7 cellular contexts compared by ENCODE assay signal in the genomic region with DNA sequence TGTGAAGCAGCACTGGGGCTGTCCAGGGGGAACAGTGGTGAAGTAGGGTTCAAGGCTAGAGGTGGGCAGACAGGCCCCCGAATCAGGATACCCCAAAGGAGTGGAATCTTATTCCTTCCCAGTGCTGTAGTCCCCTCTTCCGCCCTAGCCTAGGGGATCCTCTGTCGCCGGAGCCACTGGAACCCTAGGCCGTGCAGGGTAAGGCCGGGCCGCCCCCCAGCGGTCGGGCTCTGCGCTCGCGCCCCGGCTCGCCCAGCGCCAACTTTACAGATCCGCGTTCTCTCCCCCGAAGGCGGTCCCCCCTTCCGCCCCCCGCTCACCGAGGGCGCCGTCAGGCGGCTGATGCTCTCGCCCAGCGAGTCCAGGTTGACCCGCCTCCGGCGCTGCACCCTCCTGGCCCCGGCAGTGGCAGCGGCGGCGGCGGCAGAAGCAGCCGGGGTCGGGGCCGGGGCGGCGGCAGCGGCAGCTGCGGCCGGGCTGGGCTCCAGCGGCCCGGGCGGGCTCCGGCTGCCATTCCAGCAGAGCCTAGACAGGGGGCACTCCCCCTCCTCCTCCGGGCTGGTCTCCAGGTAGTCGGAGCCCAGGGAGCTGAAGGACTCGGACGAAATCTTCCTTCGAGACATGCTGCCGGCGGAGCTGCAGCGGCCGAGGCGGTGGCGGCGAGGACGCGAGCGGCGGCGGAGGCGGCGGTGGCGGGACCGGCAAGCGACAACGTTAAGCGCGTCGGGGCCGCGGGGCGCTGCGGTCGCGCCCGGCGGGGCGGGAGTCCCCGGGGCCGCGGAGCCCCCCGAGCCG. TPM values are rescaled to one million over a fixed set of nuclear protein-coding genes. Genes with fewer than 3 reads are reported as not detected.
DNase-seq lines count a peak whose midpoint lies in the region; ATAC-seq and TF ChIP-seq lines count a peak whose summit lies in the region.

No MANE protein-coding gene starts in this region.

- no peak overlapping the region for H2BK5ac ChIP-seq in mesenchymal stem cell (ENCODE audit: low read depth, low read length, poor library complexity, severe bottlenecking)

- DNase-seq in G401 (ENCODE audit: low spot score): peak; percentile 62
- peak; percentile 53 to 70 for DNase-seq in SJCRH30
- DNase-seq in endodermal cell: peak; percentile 92
- DNase-seq in mesenchymal stem cell: peak; percentile 54
- DNase-seq in type B pancreatic cell (ENCODE audit: extremely low spot score, unreplicated experiment): peak; percentile 77

- in situ Hi-C loops in G401 (cut with HindIII; ENCODE audit: low sequenced_read_pairs): no loop called here

- H2AFZ ChIP-seq in mesenchymal stem cell (ENCODE audit: low read depth, low read length): peak overlapping the region; percentile 77

- H3K9me3 ChIP-seq in SJCRH30 (replicated peaks) (no peaks in the 10 kb centered on the region), endodermal cell (ENCODE audit: control insufficient read depth, low read length) (no peaks in the 10 kb centered on the region), mesenchymal stem cell (ENCODE audit: control insufficient read depth, low read length) (no peaks in the 10 kb centered on the region)

- no peaks in the 10 kb centered on the region for H3K4me1 ChIP-seq in SJCRH30
- no peaks in the 10 kb centered on the region for H3K4me1 ChIP-seq in endodermal cell (ENCODE audit: control insufficient read depth, insufficient read depth, low read length)
- peaks cover 19% of the 10 kb centered on the region for H3K4me1 ChIP-seq in mesenchymal stem cell (ENCODE audit: control insufficient read depth, insufficient read depth, low read depth, low read length)

- H3K9ac ChIP-seq in endodermal cell (ENCODE audit: extremely low read depth, low read length, poor library complexity, severe bottlenecking) (no peak overlapping the region), mesenchymal stem cell (ENCODE audit: low read length) (peak overlapping the region; percentile 75)

- H3K27ac Mint-ChIP-seq in endodermal cell (no peak overlapping the region), type B pancreatic cell (peak overlapping the region; percentile 39)

- H3K27ac ChIP-seq in SJCRH30 (no peak overlapping the region), endodermal cell (ENCODE audit: low read depth, low read length) (no peak overlapping the region), mesenchymal stem cell (ENCODE audit: low read length, poor library complexity, severe bottlenecking) (no peak overlapping the region)

- H3K4me3 ChIP-seq in SJCRH30: peak overlapping the region; percentile 56
- H3K4me3 ChIP-seq in endodermal cell (ENCODE audit: low read length): peak overlapping the region; percentile 74
- peak overlapping the region; percentile 67 to 81 for H3K4me3 ChIP-seq in mesenchymal stem cell (ENCODE audit: insufficient read depth in 1 of 2, low read depth in 1 of 2, low read length in 2 of 2)

- peak; percentile 90 for TF ChIP-seq CTCF in endodermal cell (conservative IDR thresholded peaks at IDR 0.05)
- TF ChIP-seq CTCF in type B pancreatic cell (conservative IDR thresholded peaks at IDR 0.05): peak; percentile 82

- H3K18ac ChIP-seq in mesenchymal stem cell (ENCODE audit: low read depth in 1 of 2, low read length in 2 of 2): peak overlapping the region; percentile 83 to 87

- 0 out of 2 replicates have a peak, but pooled peaks cover 4% of the 10 kb centered on the region for H3K27me3 ChIP-seq in SJCRH30
- peaks cover 53% of the 10 kb centered on the region for H3K27me3 ChIP-seq in endodermal cell (ENCODE audit: control insufficient read depth, insufficient read depth, low read length, poor library complexity, severe bottlenecking)
- H3K27me3 ChIP-seq in mesenchymal stem cell (ENCODE audit: control insufficient read depth in 1 of 2, insufficient read depth in 1 of 2, low read length in 2 of 2): peaks cover 0 to 14% of the 10 kb centered on the region in 2 experiments

- H3K36me3 Mint-ChIP-seq in endodermal cell (ENCODE audit: low read depth) (no peaks in the 10 kb centered on the region), type B pancreatic cell (no peaks in the 10 kb centered on the region)

- H3K4ac ChIP-seq in mesenchymal stem cell (ENCODE audit: low read depth in 1 of 2, low read length in 2 of 2): peak overlapping the region in 1 of 2 experiments; percentile 67

- H3K79me1 ChIP-seq in mesenchymal stem cell (replicated peaks; ENCODE audit: low read length, poor library complexity, severe bottlenecking): no peaks in the 10 kb centered on the region

- peak overlapping the region; percentile 89 for H2BK120ac ChIP-seq in mesenchymal stem cell (ENCODE audit: low read depth, low read length)

- H3K27me3 Mint-ChIP-seq in endodermal cell (ENCODE audit: insufficient read depth) (peaks cover 45% of the 10 kb centered on the region), type B pancreatic cell (peaks cover 48% of the 10 kb centered on the region)

- ATAC-seq in GM19468 (IDR thresholded peaks at IDR 0.05; ENCODE audit: extremely low read depth, unreplicated experiment) (peak; percentile 64), HG03558 (IDR thresholded peaks at IDR 0.05; ENCODE audit: extremely low read depth, unreplicated experiment) (peak; percentile 47)

- peak overlapping the region; percentile 77 to 89 for H2BK12ac ChIP-seq in mesenchymal stem cell (ENCODE audit: low read length in 2 of 2)

- H2BK15ac ChIP-seq in mesenchymal stem cell (ENCODE audit: low read depth, poor library complexity, severe bottlenecking): peak overlapping the region; percentile 90

- H3K36me3 ChIP-seq in SJCRH30 (no peaks in the 10 kb centered on the region), endodermal cell (ENCODE audit: control insufficient read depth, insufficient read depth, low read length) (no peaks in the 10 kb centered on the region), mesenchymal stem cell (ENCODE audit: control insufficient read depth in 1 of 2, insufficient read depth in 2 of 2, low read depth in 1 of 2, low read length in 2 of 2) (no peaks in the 10 kb centered on the region)

- peak overlapping the region in 1 of 2 experiments; percentile 80 for H3K23ac ChIP-seq in mesenchymal stem cell (ENCODE audit: low read length in 2 of 2)

- H2AK5ac ChIP-seq in mesenchymal stem cell (ENCODE audit: low read length, severe bottlenecking): no peak overlapping the region

- H3K14ac ChIP-seq in mesenchymal stem cell (ENCODE audit: low read length in 2 of 2): no peak overlapping the region

- peak overlapping the region; percentile 80 for H3K4me2 ChIP-seq in mesenchymal stem cell (ENCODE audit: low read length, poor library complexity, severe bottlenecking)

- H3K9me3 Mint-ChIP-seq in endodermal cell (no peaks in the 10 kb centered on the region), type B pancreatic cell (no peaks in the 10 kb centered on the region)

- WGBS in endodermal cell (ENCODE audit: insufficient coverage in 1 of 2, insufficient read length in 1 of 2), 2 experiments: 0 to 2% methylated on average over 11 to 87 of the region's 87 CpGs
- WGBS in mesenchymal stem cell: under 1% methylated on average over 48 of the region's 87 CpGs

- peak overlapping the region; percentile 85 for H4K8ac ChIP-seq in mesenchymal stem cell (ENCODE audit: low read length)

- H3K4me1 Mint-ChIP-seq in endodermal cell: peaks cover 8% of the 10 kb centered on the region
- H3K4me1 Mint-ChIP-seq in type B pancreatic cell (ENCODE audit: unreplicated experiment): peaks cover 10% of the 10 kb centered on the region

- peak overlapping the region; percentile 63 for H3K4me3 Mint-ChIP-seq in endodermal cell
- peak overlapping the region; percentile 89 for H3K4me3 Mint-ChIP-seq in type B pancreatic cell

- peak overlapping the region; percentile 61 for H4K91ac ChIP-seq in mesenchymal stem cell (ENCODE audit: low read length)

RNA-seq across cellular contexts. Expression of a gene that starts 0.6 kb away (rescaled TPM):
- 7.6 and 13.8 TPM in 2 replicates for total RNA-seq in G401 (2014; rRNA removed; shearing (Covaris generic))
- total RNA-seq in SJCRH30 (2014; rRNA removed; shearing (Covaris generic)): 0.57 and 0.58 TPM in 2 replicates
- total RNA-seq in endodermal cell: 1 to 10 TPM; 3.7 to 5.3 TPM
- 1.6 TPM for polyA plus RNA-seq in endodermal cell (2013, experiment 1 of 2)
- polyA plus RNA-seq in endodermal cell (2013, experiment 2 of 2): 1.6 TPM
- 1.2 TPM for polyA plus RNA-seq in mesenchymal stem cell (2013, experiment 1 of 2)
- 1.4 TPM for polyA plus RNA-seq in mesenchymal stem cell (2013, experiment 2 of 2)
- total RNA-seq in type B pancreatic cell (ENCODE audit: low replicate concordance): 12.2 and 13.2 TPM in 2 replicates
